ENCODE assay signal across 25 cellular contexts in the genomic region with DNA sequence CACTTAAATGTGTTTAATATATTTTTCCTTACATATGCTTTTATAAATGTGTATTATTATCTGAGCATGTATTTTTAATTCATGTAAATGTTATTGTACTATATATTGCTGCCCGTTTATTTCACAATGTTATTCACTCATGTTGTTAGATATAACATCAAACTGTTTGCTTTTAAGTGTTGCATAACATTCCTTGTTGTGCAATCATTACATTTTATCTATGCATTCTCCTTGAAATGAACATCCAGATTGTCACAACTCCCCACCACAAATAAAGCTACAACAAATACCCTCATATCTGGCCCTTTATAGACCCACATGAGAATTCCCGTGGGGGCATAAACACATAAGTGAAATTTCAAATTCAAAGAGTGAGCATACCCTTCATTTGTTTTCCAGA.
A peak's percentile ranks its signal among the peaks of the same experiment; 100 is the strongest.
DNase-seq lines count a peak whose midpoint lies in the region; ATAC-seq, FAIRE-seq and TF ChIP-seq lines count a peak whose summit lies in the region.
"Had no signal": no experiment of that assay in that cellular context is flagged by ENCODE, and none has a peak within 500 bp of the region (broad histone marks: within the 10 kb centered on the region; RNA-seq: fewer than 3 reads in every experiment).

No MANE protein-coding gene starts in this region.

- POLR2A ChIA-PET in MCF 10A (lab: Yijun Ruan, JAX) = no interaction called here

- peaks cover 5% of the 10 kb centered on the region for H3K36me3 Mint-ChIP-seq in MCF 10A (ENCODE audit: insufficient read depth, unreplicated experiment)
- H3K36me3 Mint-ChIP-seq: IgD-negative memory B cell had no signal

- dilution Hi-C loops in mammary epithelial cell (cut with HindIII; ENCODE audit: low sequenced_read_pairs) = no loop called here

- ATAC-seq in HG02623 (IDR thresholded peaks at IDR 0.05; ENCODE audit: unreplicated experiment) = no peak
- ATAC-seq: Right ventricle myocardium inferior had no signal

- no peaks in the 10 kb centered on the region for H4K20me1 ChIP-seq in mammary epithelial cell (ENCODE audit: insufficient read depth, low read length)

- H3K4me3 ChIP-seq in mammary epithelial cell (replicated peaks in 1 of 3; ENCODE audit: insufficient read depth in 1 of 3, low read depth in 2 of 3, low read length in 3 of 3) (no peak overlapping the region), NB4 (ENCODE audit: low read depth, low read length) (no peak overlapping the region), bronchial epithelial cell (ENCODE audit: low read depth, low read length) (no peak overlapping the region), mesenchymal stem cell (ENCODE audit: insufficient read depth in 1 of 2, low read depth in 1 of 2, low read length in 2 of 2) (no peak overlapping the region)
- H3K4me3 ChIP-seq: PC-9, SJSA1 had no signal

- FAIRE-seq in bronchial epithelial cell (lab: Jason Lieb, UNC) = no peak
- FAIRE-seq: GM18507 had no signal

- no peak overlapping the region for H3K4ac ChIP-seq in mesenchymal stem cell (ENCODE audit: low read depth in 1 of 2, low read length in 2 of 2)

- intact Hi-C loops in MCF 10A (cut with micrococcal nuclease) = no loop called here
- intact Hi-C loops in mammary epithelial cell (cut with micrococcal nuclease) = no loop called here

- H3K27me3 ChIP-seq in mammary epithelial cell (ENCODE audit: insufficient read depth, low read length) = no peaks in the 10 kb centered on the region
- no peaks in the 10 kb centered on the region for H3K27me3 ChIP-seq in bronchial epithelial cell (ENCODE audit: control insufficient read depth, insufficient read depth, low read length)
- H3K27me3 ChIP-seq in mesenchymal stem cell (ENCODE audit: control insufficient read depth in 1 of 2, insufficient read depth in 1 of 2, low read length in 2 of 2) = no peaks in the 10 kb centered on the region
- H3K27me3 ChIP-seq: SJSA1 had no signal

- no peak overlapping the region for H3K14ac ChIP-seq in mesenchymal stem cell (ENCODE audit: low read length in 2 of 2)

- H4K91ac ChIP-seq in mesenchymal stem cell (ENCODE audit: low read length) = no peak overlapping the region

- H3K23ac ChIP-seq in mesenchymal stem cell (ENCODE audit: low read length in 2 of 2) = no peak overlapping the region

- no peak overlapping the region for H3K4me3 Mint-ChIP-seq in MCF 10A (ENCODE audit: unreplicated experiment)
- H3K4me3 Mint-ChIP-seq: HFFc6, IgD-negative memory B cell had no signal

- H3K27me3 Mint-ChIP-seq in MCF 10A (ENCODE audit: insufficient read depth, unreplicated experiment) = peaks cover 16% of the 10 kb centered on the region
- H3K27me3 Mint-ChIP-seq: IgD-negative memory B cell had no signal

- no peak overlapping the region for H3K27ac Mint-ChIP-seq in MCF 10A (ENCODE audit: low read depth, unreplicated experiment)
- H3K27ac Mint-ChIP-seq: HFFc6, IgD-negative memory B cell had no signal

- H3K9me3 ChIP-seq in mammary epithelial cell (replicated peaks; ENCODE audit: insufficient read depth, low read length) (no peaks in the 10 kb centered on the region), mesenchymal stem cell (ENCODE audit: control insufficient read depth, low read length) (no peaks in the 10 kb centered on the region)
- H3K9me3 ChIP-seq: SJSA1 had no signal

- TF ChIP-seq POLR2A in NB4 (IDR thresholded peaks at IDR 0.05; ENCODE audit: extremely low read depth, insufficient read length) = no peak

- no peaks in the 10 kb centered on the region for H3K79me2 ChIP-seq in mammary epithelial cell (ENCODE audit: insufficient read depth, low read length)

- no peaks in the 10 kb centered on the region for H3K79me1 ChIP-seq in mesenchymal stem cell (replicated peaks; ENCODE audit: low read length, poor library complexity, severe bottlenecking)

- no peak overlapping the region for H3K27ac ChIP-seq in mammary epithelial cell (ENCODE audit: insufficient read depth, low read depth, low read length)
- H3K27ac ChIP-seq in mesenchymal stem cell (ENCODE audit: low read length, poor library complexity, severe bottlenecking) = no peak overlapping the region
- no peak overlapping the region for H3K27ac ChIP-seq in substantia nigra (ENCODE audit: low read depth, low read length, poor library complexity, severe bottlenecking)
- H3K27ac ChIP-seq: PC-9, SJSA1 had no signal

- H3K4me2 ChIP-seq in mammary epithelial cell (ENCODE audit: insufficient read depth, low read depth, low read length) (no peak overlapping the region), mesenchymal stem cell (ENCODE audit: low read length, poor library complexity, severe bottlenecking) (no peak overlapping the region)
- H3K4me2 ChIP-seq: PC-9 had no signal

- TF ChIP-seq CTCF in MCF 10A (IDR thresholded peaks at IDR 0.05; ENCODE audit: unreplicated experiment) (no peak), mammary epithelial cell (conservative IDR thresholded peaks at IDR 0.05 in 1 of 2, IDR thresholded peaks at IDR 0.05 in 1 of 2; ENCODE audit: extremely low read depth in 1 of 2, insufficient read depth in 1 of 2, low read depth in 1 of 2, low read length in 2 of 2) (no peak), NB4 (IDR thresholded peaks at IDR 0.05; ENCODE audit: low read depth, low read length) (no peak), bronchial epithelial cell (IDR thresholded peaks at IDR 0.05; ENCODE audit: insufficient read depth, low read length, severe bottlenecking) (no peak)

- no peak overlapping the region for H2AK5ac ChIP-seq in mesenchymal stem cell (ENCODE audit: low read length, severe bottlenecking)

- H2AFZ ChIP-seq in mammary epithelial cell (ENCODE audit: low read depth, low read length) = no peak overlapping the region
- H2AFZ ChIP-seq in mesenchymal stem cell (ENCODE audit: low read depth, low read length) = no peak overlapping the region
- H2AFZ ChIP-seq: PC-9 had no signal

- no peak overlapping the region for H2BK12ac ChIP-seq in mesenchymal stem cell (ENCODE audit: low read length in 2 of 2)

- no peaks in the 10 kb centered on the region for H3K4me1 Mint-ChIP-seq in MCF 10A (ENCODE audit: insufficient read depth, unreplicated experiment)
- H3K4me1 Mint-ChIP-seq: IgD-negative memory B cell had no signal

- H3K4me1 ChIP-seq in mammary epithelial cell (ENCODE audit: insufficient read depth, low read length) (no peaks in the 10 kb centered on the region), mesenchymal stem cell (ENCODE audit: control insufficient read depth, insufficient read depth, low read depth, low read length) (no peaks in the 10 kb centered on the region)

- H3K18ac ChIP-seq in mesenchymal stem cell (ENCODE audit: low read depth in 1 of 2, low read length in 2 of 2) = no peak overlapping the region

- no peak overlapping the region for H2BK15ac ChIP-seq in mesenchymal stem cell (ENCODE audit: low read depth, poor library complexity, severe bottlenecking)

- in situ Hi-C loops in mammary epithelial cell (cut with MboI; ENCODE audit: low sequenced_read_pairs in 2 of 2) = no loop called here

- H2BK5ac ChIP-seq in mesenchymal stem cell (ENCODE audit: low read depth, low read length, poor library complexity, severe bottlenecking) = no peak overlapping the region

- no peak overlapping the region for H2BK120ac ChIP-seq in mesenchymal stem cell (ENCODE audit: low read depth, low read length)

- H3K9ac ChIP-seq in mammary epithelial cell (ENCODE audit: insufficient read depth, low read length) = no peak overlapping the region
- H3K9ac ChIP-seq in mesenchymal stem cell (ENCODE audit: low read length) = no peak overlapping the region

- H4K8ac ChIP-seq in mesenchymal stem cell (ENCODE audit: low read length) = no peak overlapping the region

- peaks cover 4% of the 10 kb centered on the region for H3K9me3 Mint-ChIP-seq in MCF 10A (ENCODE audit: unreplicated experiment)

- 17% methylated on average over 2 of the region's 2 CpGs for WGBS in mammary epithelial cell (ENCODE audit: low coverage, missing lambda C conversion rate)
- 94% methylated on average over 1 of the region's 2 CpGs for WGBS in mesenchymal stem cell

- no TSS peak for BruUV-seq in MCF 10A (replicated peaks; lab: Mats Ljungman, UMichigan)
- no TSS peak for BruUV-seq in mammary epithelial cell (replicated peaks; lab: Mats Ljungman, UMichigan)

- H3K36me3 ChIP-seq in mammary epithelial cell (ENCODE audit: insufficient read depth, low read length) (no peaks in the 10 kb centered on the region), bronchial epithelial cell (ENCODE audit: control insufficient read depth, insufficient read depth, low read length) (no peaks in the 10 kb centered on the region), mesenchymal stem cell (ENCODE audit: control insufficient read depth in 1 of 2, insufficient read depth in 2 of 2, low read depth in 1 of 2, low read length in 2 of 2) (no peaks in the 10 kb centered on the region)
- H3K36me3 ChIP-seq: SJSA1 had no signal

- CTCF ChIA-PET in MCF 10A (lab: Yijun Ruan, JAX) = no interaction called here
- CTCF ChIA-PET in mammary epithelial cell (lab: Charles Lee; ENCODE audit: low non-redundant PET) = no interaction called here

- DNase-seq in MCF 10A (ENCODE audit: unreplicated experiment) (peak; percentile 13), mammary epithelial cell (no peak), NB4 (ENCODE audit: low read depth) (peak; percentile 61), bronchial epithelial cell (ENCODE audit: low read depth) (peak; percentile 15), mesenchymal stem cell (peak; percentile 55), SHP77 (lab: John Stamatoyannopoulos, UW) (no peak), substantia nigra (lab: John Stamatoyannopoulos, UW) (no peak)
- DNase-seq: 8988T, Calu3, DMS79 treated with DMSO at 0.1 percent for 48 hours, H7, HFFc6, NCI-H1048, NCI-H1417, NCI-H1694, NCI-H2029 treated with DMSO at 0.1 percent for 48 hours, NCI-H2227 treated with DMSO at 0.1 percent for 48 hours, NCI-H69, PC-9, T-helper 1 cell had no signal

Comparison
In these comparisons a context has a peak if more than half of its experiments do, and no peak if none do; other contexts are left out.
1. DNase-seq: peak in MCF 10A (single experiment), NB4 (single experiment), bronchial epithelial cell (single experiment) and mesenchymal stem cell (single experiment); none in mammary epithelial cell (single experiment), SHP77 (0 of 2) and substantia nigra (0 of 49).